8 cellular contexts compared by ENCODE assay signal in the genomic region with DNA sequence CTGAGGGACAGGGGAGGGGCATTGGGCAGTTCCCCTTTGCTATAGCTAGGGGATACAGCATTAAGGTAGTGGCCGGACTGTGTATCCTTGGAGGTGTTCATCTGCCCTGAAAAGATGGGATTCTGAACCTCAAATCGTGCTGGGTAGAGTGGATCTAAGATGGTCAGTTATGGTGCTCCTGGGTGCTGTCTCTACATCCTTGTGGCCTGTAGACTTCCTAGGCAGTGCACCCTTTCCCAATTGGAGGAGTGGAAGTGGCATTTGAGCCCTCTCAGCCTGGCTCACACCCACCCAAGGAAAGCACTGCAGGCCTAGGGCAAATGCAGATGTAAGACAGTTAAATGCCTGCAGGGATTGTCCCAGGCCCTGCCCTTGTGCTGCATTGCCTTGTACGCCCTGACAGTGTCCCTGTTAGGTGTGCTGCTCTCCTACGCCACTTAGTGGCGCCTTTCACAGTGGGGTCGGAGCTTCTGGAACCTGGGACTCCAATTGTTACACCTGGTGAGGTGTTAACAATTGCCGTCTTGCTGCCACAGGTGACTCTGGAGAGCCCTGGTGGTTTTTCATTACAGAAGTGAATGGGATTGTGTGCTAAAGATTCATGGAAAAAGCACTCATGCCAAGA. TPM values are rescaled to one million over a fixed set of nuclear protein-coding genes. Genes with fewer than 3 reads are reported as not detected.
DNase-seq lines count a peak whose midpoint lies in the region; ATAC-seq and TF ChIP-seq lines count a peak whose summit lies in the region.

No MANE protein-coding gene starts in this region.

- H3K23ac ChIP-seq in trophoblast cell (ENCODE audit: low read length): no peak overlapping the region

- H3K9me3 Mint-ChIP-seq in activated CD8-positive, alpha-beta T cell treated with anti-CD3 and anti-CD28 coated beads, Interleukin-2, amount 10 ng/mL, durations not matched to agents 7 days and 5 days (ENCODE audit: insufficient read depth): no peaks in the 10 kb centered on the region
- no peaks in the 10 kb centered on the region for H3K9me3 Mint-ChIP-seq in stimulated activated effector memory CD8-positive, alpha-beta T cell treated with anti-CD3 and anti-CD28 coated beads, Interleukin-12 subunit alpha, Interleukin-12 subunit beta, amount 100 ng/mL, for 72 hours

- H3K27ac Mint-ChIP-seq in activated CD8-positive, alpha-beta T cell treated with anti-CD3 and anti-CD28 coated beads, Interleukin-2, amount 10 ng/mL, durations not matched to agents 7 days and 5 days: no peak overlapping the region
- no peak overlapping the region for H3K27ac Mint-ChIP-seq in stimulated activated effector memory CD8-positive, alpha-beta T cell treated with anti-CD3 and anti-CD28 coated beads, Interleukin-12 subunit alpha, Interleukin-12 subunit beta, amount 100 ng/mL, for 72 hours

- POLR2A ChIA-PET in activated CD8-positive, alpha-beta T cell treated with anti-CD3 and anti-CD28 coated beads, Interleukin-2, amount 10 ng/mL, durations not matched to agents 7 days and 5 days (lab: Charles Lee): interaction anchor here (0.6 kb wide), 1 partner anchor 10 kb away, joined by 5 read pairs; no protein-coding TSS in a partner anchor

- H3K14ac ChIP-seq in trophoblast cell (ENCODE audit: low read length): no peak overlapping the region

- no peaks in the 10 kb centered on the region for H3K79me2 ChIP-seq in trophoblast cell (ENCODE audit: control insufficient read depth, insufficient read depth, low read length, poor library complexity)

- no peaks in the 10 kb centered on the region for H3K36me3 Mint-ChIP-seq in activated CD8-positive, alpha-beta T cell treated with anti-CD3 and anti-CD28 coated beads, Interleukin-2, amount 10 ng/mL, durations not matched to agents 7 days and 5 days (ENCODE audit: low read depth)
- no peaks in the 10 kb centered on the region for H3K36me3 Mint-ChIP-seq in stimulated activated effector memory CD8-positive, alpha-beta T cell treated with anti-CD3 and anti-CD28 coated beads, Interleukin-12 subunit alpha, Interleukin-12 subunit beta, amount 100 ng/mL, for 72 hours

- CTCF ChIA-PET in activated CD8-positive, alpha-beta T cell treated with anti-CD3 and anti-CD28 coated beads, Interleukin-2, amount 10 ng/mL, durations not matched to agents 7 days and 5 days (lab: Charles Lee): interaction anchor here (1.2 to 2.6 kb wide), 3 partner anchors 11 to 196 kb away, joined by 3 to 9 read pairs (median 5); a partner anchor contains a TSS

- H4K91ac ChIP-seq in trophoblast cell (ENCODE audit: low read depth, low read length): no peak overlapping the region

- no peaks in the 10 kb centered on the region for H3K27me3 Mint-ChIP-seq in activated CD8-positive, alpha-beta T cell treated with anti-CD3 and anti-CD28 coated beads, Interleukin-2, amount 10 ng/mL, durations not matched to agents 7 days and 5 days (ENCODE audit: low read depth)

- no peak overlapping the region for H3K4ac ChIP-seq in trophoblast cell (ENCODE audit: low read depth, low read length)

- H2BK12ac ChIP-seq in trophoblast cell (ENCODE audit: low read length): no peak overlapping the region

- H3K9ac ChIP-seq in trophoblast cell (ENCODE audit: low read length): no peak overlapping the region

- H2AK5ac ChIP-seq in trophoblast cell (ENCODE audit: low read length): no peak overlapping the region

- H3K27ac ChIP-seq in trophoblast cell (ENCODE audit: low read depth, low read length): no peak overlapping the region

- no peak overlapping the region for H3K4me2 ChIP-seq in trophoblast cell (ENCODE audit: low read length)

- no peak overlapping the region for H3K4me3 ChIP-seq in GM06990 (replicated peaks; ENCODE audit: low read depth, low read length)
- no peak overlapping the region for H3K4me3 ChIP-seq in trophoblast cell (ENCODE audit: low read depth, low read length)

- no peak overlapping the region for H2BK120ac ChIP-seq in trophoblast cell (ENCODE audit: insufficient read depth, low read length, poor library complexity)

- peaks cover 2% of the 10 kb centered on the region for H3K79me1 ChIP-seq in trophoblast cell (ENCODE audit: low read length)

- no peak overlapping the region for H2BK5ac ChIP-seq in trophoblast cell (ENCODE audit: low read depth, low read length, poor library complexity)

- H3K36me3 ChIP-seq in GM06990 (ENCODE audit: control insufficient read depth, insufficient read depth, low read length) (peaks cover 4% of the 10 kb centered on the region), trophoblast cell (ENCODE audit: control insufficient read depth in 1 of 2, insufficient read depth in 2 of 2, low read length in 2 of 2) (no peaks in the 10 kb centered on the region)

- WGBS in trophoblast cell (ENCODE audit: extremely low coverage, insufficient coverage, insufficient read length): no CpG with 5 or more reads among the region's 7 CpGs

- no peak overlapping the region for H4K12ac ChIP-seq in trophoblast cell (ENCODE audit: low read depth, low read length)

- H3K4me3 Mint-ChIP-seq in activated CD8-positive, alpha-beta T cell treated with anti-CD3 and anti-CD28 coated beads, Interleukin-2, amount 10 ng/mL, durations not matched to agents 7 days and 5 days: no peak overlapping the region
- no peak overlapping the region for H3K4me3 Mint-ChIP-seq in stimulated activated effector memory CD8-positive, alpha-beta T cell treated with anti-CD3 and anti-CD28 coated beads, Interleukin-12 subunit alpha, Interleukin-12 subunit beta, amount 100 ng/mL, for 72 hours

- ATAC-seq in GM19452 (IDR thresholded peaks at IDR 0.05; ENCODE audit: unreplicated experiment) (peak; percentile 72), HG03378 (IDR thresholded peaks at IDR 0.05; ENCODE audit: unreplicated experiment) (peak; percentile 71), HG03097 (IDR thresholded peaks at IDR 0.05; ENCODE audit: low FRiP score, unreplicated experiment) (no peak)
- peak; percentile 75 for ATAC-seq in activated CD8-positive, alpha-beta T cell treated with anti-CD3 and anti-CD28 coated beads, Interleukin-2, amount 10 ng/mL, durations not matched to agents 7 days and 5 days
- no peak for ATAC-seq in stimulated activated effector memory CD8-positive, alpha-beta T cell treated with anti-CD3 and anti-CD28 coated beads, Interleukin-12 subunit alpha, Interleukin-12 subunit beta, amount 100 ng/mL, for 72 hours

- H2AFZ ChIP-seq in trophoblast cell (ENCODE audit: insufficient read depth, low read length, poor library complexity): no peak overlapping the region

- H3K9me3 ChIP-seq in trophoblast cell (ENCODE audit: insufficient read depth, low read depth, low read length): no peaks in the 10 kb centered on the region

- no peaks in the 10 kb centered on the region for H3K4me1 Mint-ChIP-seq in activated CD8-positive, alpha-beta T cell treated with anti-CD3 and anti-CD28 coated beads, Interleukin-2, amount 10 ng/mL, durations not matched to agents 7 days and 5 days (ENCODE audit: low read depth)
- no peaks in the 10 kb centered on the region for H3K4me1 Mint-ChIP-seq in stimulated activated effector memory CD8-positive, alpha-beta T cell treated with anti-CD3 and anti-CD28 coated beads, Interleukin-12 subunit alpha, Interleukin-12 subunit beta, amount 100 ng/mL, for 72 hours

- H3K4me1 ChIP-seq in trophoblast cell (ENCODE audit: control insufficient read depth in 1 of 2, insufficient read depth in 2 of 2, low read length in 2 of 2): peaks cover 3 to 14% of the 10 kb centered on the region in 2 experiments

- H3K27me3 ChIP-seq in GM06990 (replicated peaks; ENCODE audit: control insufficient read depth, insufficient read depth, low read length): no peaks in the 10 kb centered on the region
- no peaks in the 10 kb centered on the region for H3K27me3 ChIP-seq in trophoblast cell (ENCODE audit: insufficient read depth, low read length)

- H4K8ac ChIP-seq in trophoblast cell (ENCODE audit: low read depth, low read length): no peak overlapping the region

- H3K18ac ChIP-seq in trophoblast cell (ENCODE audit: low read length): no peak overlapping the region

- DNase-seq in GM06990 (ENCODE audit: extremely low read depth, insufficient read length) (peak; percentile 21), trophoblast cell (peak; percentile 68 to 77), kidney glomerular epithelial cell (lab: John Stamatoyannopoulos, UW) (no peak)
- DNase-seq in activated CD8-positive, alpha-beta T cell treated with anti-CD3 and anti-CD28 coated beads, Interleukin-2, amount 10 ng/mL, durations not matched to agents 7 days and 5 days: peak; percentile 37
- DNase-seq in stimulated activated effector memory CD8-positive, alpha-beta T cell treated with anti-CD3 and anti-CD28 coated beads, Interleukin-12 subunit alpha, Interleukin-12 subunit beta, amount 100 ng/mL, for 72 hours (ENCODE audit: low spot score in 2 of 2): no peak

- TF ChIP-seq CTCF in GM06990 (IDR thresholded peaks at IDR 0.05; ENCODE audit: insufficient read depth, low read length, poor library complexity, severe bottlenecking): peak; percentile 78

RNA-seq across cellular contexts. Expression of a gene that starts 35.0 kb away (rescaled TPM):
- total RNA-seq in activated CD8-positive, alpha-beta T cell treated with anti-CD3 and anti-CD28 coated beads, Interleukin-2, amount 10 ng/mL, durations not matched to agents 7 days and 5 days: 10 to 100 TPM; 11.2 to 12.1 TPM
- 23.3 and 24.1 TPM in 2 replicates for polyA plus RNA-seq in trophoblast cell (2013)

Comparison
In these comparisons a context has a peak if more than half of its experiments do, and no peak if none do; other contexts are left out.
1. DNase-seq: peak in GM06990 (single experiment), activated CD8-positive, alpha-beta T cell treated with anti-CD3 and anti-CD28 coated beads, Interleukin-2, amount 10 ng/mL, durations not matched to agents 7 days and 5 days (single experiment) and trophoblast cell (2 of 2); none in kidney glomerular epithelial cell (single experiment) and stimulated activated effector memory CD8-positive, alpha-beta T cell treated with anti-CD3 and anti-CD28 coated beads, Interleukin-12 subunit alpha, Interleukin-12 subunit beta, amount 100 ng/mL, for 72 hours (0 of 2).
2. ATAC-seq: peak in GM19452 (single experiment), HG03378 (single experiment) and activated CD8-positive, alpha-beta T cell treated with anti-CD3 and anti-CD28 coated beads, Interleukin-2, amount 10 ng/mL, durations not matched to agents 7 days and 5 days (single experiment); none in HG03097 (single experiment) and stimulated activated effector memory CD8-positive, alpha-beta T cell treated with anti-CD3 and anti-CD28 coated beads, Interleukin-12 subunit alpha, Interleukin-12 subunit beta, amount 100 ng/mL, for 72 hours (single experiment).